ENCODE assay signal across 16 cellular contexts in the genomic region with DNA sequence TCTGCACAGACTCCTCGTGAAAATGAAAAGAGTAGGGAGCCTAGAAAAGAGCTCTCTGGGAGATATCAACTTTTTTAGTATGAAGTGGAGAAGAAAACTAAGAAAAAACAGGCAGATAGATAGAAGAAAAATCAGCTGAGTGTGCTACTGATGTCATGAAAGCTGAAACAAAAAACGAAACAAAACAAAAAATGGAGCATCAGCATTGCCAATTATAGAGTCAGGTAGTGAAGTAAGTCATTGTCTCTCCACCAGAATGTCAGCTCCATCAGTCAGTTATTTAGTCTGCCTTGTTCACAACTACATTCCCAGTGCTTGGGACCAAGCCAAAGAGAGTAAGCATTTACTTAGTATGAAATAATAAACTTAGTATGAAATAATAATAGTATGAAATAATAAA.
"Had no signal": no experiment of that assay in that cellular context is flagged by ENCODE, and none has a peak within 500 bp of the region (broad histone marks: within the 10 kb centered on the region; RNA-seq: fewer than 3 reads in every experiment).

No MANE protein-coding gene starts in this region.

- H3K4me3 Mint-ChIP-seq: activated naive CD4-positive, alpha-beta T cell treated with anti-CD3 and anti-CD28 coated beads for 36 hours; activated naive CD8-positive, alpha-beta T cell treated with anti-CD3 and anti-CD28 coated beads for 36 hours; nephron had no signal

- ATAC-seq: gastroesophageal sphincter, right cardiac atrium had no signal

- H3K4me1 Mint-ChIP-seq: activated naive CD8-positive, alpha-beta T cell treated with anti-CD3 and anti-CD28 coated beads for 36 hours; nephron had no signal

- H3K9me3 Mint-ChIP-seq: nephron had no signal

- H3K36me3 Mint-ChIP-seq: activated naive CD8-positive, alpha-beta T cell treated with anti-CD3 and anti-CD28 coated beads for 36 hours had no signal

- DNase-seq: activated CD4-positive, alpha-beta T cell treated with anti-CD3 and anti-CD28 coated beads for 4 hours; activated CD4-positive, alpha-beta T cell treated with anti-CD3 and anti-CD28 coated beads, Interleukin-2, amount 50 U/mL, for 48 hours; activated CD8-positive, alpha-beta memory T cell treated with anti-CD3 and anti-CD28 coated beads for 24 hours; activated effector memory CD4-positive, alpha-beta T cell treated with Interleukin-2 at 50 U/mL for 16 hours; activated naive CD4-positive, alpha-beta T cell treated with anti-CD3 and anti-CD28 coated beads for 36 hours; activated naive CD8-positive, alpha-beta T cell treated with anti-CD3 and anti-CD28 coated beads for 36 hours; brain microvascular endothelial cell; central memory CD4-positive, alpha-beta T cell; islet precursor cell; left ventricle myocardium inferior; right cardiac atrium; stimulated activated CD4-positive, alpha-beta T cell treated with anti-CD3 and anti-CD28 coated beads, Interleukin-15, amount 100 ng/mL, for 24 hours; stimulated activated CD4-positive, alpha-beta T cell treated with anti-CD3 and anti-CD28 coated beads, Interleukin-2, amount 100 ng/mL, for 24 hours; stimulated activated naive CD4-positive, alpha-beta T cell had no signal

- H3K27ac Mint-ChIP-seq: activated naive CD4-positive, alpha-beta T cell treated with anti-CD3 and anti-CD28 coated beads for 36 hours; activated naive CD8-positive, alpha-beta T cell treated with anti-CD3 and anti-CD28 coated beads for 36 hours; nephron had no signal

- H3K27me3 Mint-ChIP-seq: activated naive CD8-positive, alpha-beta T cell treated with anti-CD3 and anti-CD28 coated beads for 36 hours had no signal
